16 cellular contexts compared by ENCODE assay signal in genomic region chr6:139860193-139860592, GRCh38.
DNase-seq lines count a peak whose midpoint lies in the region; ATAC-seq, FAIRE-seq and TF ChIP-seq lines count a peak whose summit lies in the region.
"Had no signal": no experiment of that assay in that cellular context is flagged by ENCODE, and none has a peak within 500 bp of the region (broad histone marks: within the 10 kb centered on the region; RNA-seq: fewer than 3 reads in every experiment).

No MANE protein-coding gene starts in this region.

- H3K4me1 ChIP-seq in astrocyte (ENCODE audit: insufficient read depth, low read length) (no peaks in the 10 kb centered on the region), neuronal stem cell (ENCODE audit: control insufficient read depth in 2 of 2, insufficient read depth in 1 of 2, low read depth in 1 of 2, low read length in 2 of 2) (peaks cover 0 to 15% of the 10 kb centered on the region in 2 donors)

- no peak overlapping the region for H2BK12ac ChIP-seq in neuronal stem cell (ENCODE audit: low read length)

- H3K9me3 Mint-ChIP-seq in astrocyte (ENCODE audit: unreplicated experiment), result peaks cover 2% of the 10 kb centered on the region
- H3K9me3 Mint-ChIP-seq in CD14-positive monocyte, result peaks cover 0 to 7% (median 2%) of the 10 kb centered on the region in 7 donors
- H3K9me3 Mint-ChIP-seq: GM23338 had no signal

- no peak overlapping the region for H4K8ac ChIP-seq in neuronal stem cell (ENCODE audit: low read depth, low read length)

- intact Hi-C loops in CD14-positive monocyte (cut with micrococcal nuclease), result no loop called here

- H2AK5ac ChIP-seq in neuronal stem cell (ENCODE audit: low read depth, low read length), result no peak overlapping the region

- no peak overlapping the region for H3K14ac ChIP-seq in neuronal stem cell (ENCODE audit: low read length)

- H3K36me3 ChIP-seq in astrocyte (ENCODE audit: insufficient read depth, low read length), result no peaks in the 10 kb centered on the region
- no peaks in the 10 kb centered on the region for H3K36me3 ChIP-seq in neuronal stem cell (replicated peaks in 1 of 2; ENCODE audit: control insufficient read depth in 2 of 2, insufficient read depth in 2 of 2, low read length in 2 of 2)

- H3K18ac ChIP-seq in neuronal stem cell (ENCODE audit: low read length), result no peak overlapping the region

- no peak overlapping the region for H3K4me2 ChIP-seq in astrocyte (ENCODE audit: low read length)
- no peak overlapping the region for H3K4me2 ChIP-seq in neuronal stem cell (ENCODE audit: insufficient read depth, low read length, poor library complexity, severe bottlenecking)
- H3K4me2 ChIP-seq: GM23338 had no signal

- H3K27me3 ChIP-seq in astrocyte (ENCODE audit: insufficient read depth, low read length) (no peaks in the 10 kb centered on the region), neuronal stem cell (ENCODE audit: control insufficient read depth in 3 of 3, insufficient read depth in 3 of 3, low read depth in 1 of 3, low read length in 3 of 3) (no peaks in the 10 kb centered on the region)

- H2BK15ac ChIP-seq in neuronal stem cell (ENCODE audit: low read length), result no peak overlapping the region

- H3K4me1 Mint-ChIP-seq in astrocyte (ENCODE audit: low read depth, unreplicated experiment) (peaks cover 12% of the 10 kb centered on the region), CD14-positive monocyte (peaks cover 2% of the 10 kb centered on the region), T-helper 17 cell (no peaks in the 10 kb centered on the region)
- H3K4me1 Mint-ChIP-seq: B cell; CD4-positive, alpha-beta memory T cell had no signal

- no peak for TF ChIP-seq CTCF in astrocyte (IDR thresholded peaks at IDR 0.05; ENCODE audit: insufficient read depth, low read depth, low read length)
- no peak for TF ChIP-seq CTCF in CD14-positive monocyte (IDR thresholded peaks at IDR 0.05)

- H3K4me3 Mint-ChIP-seq in astrocyte (ENCODE audit: unreplicated experiment) (no peak overlapping the region), CD14-positive monocyte (no peak overlapping the region), T-helper 17 cell (no peak overlapping the region)
- H3K4me3 Mint-ChIP-seq: B cell; CD4-positive, alpha-beta memory T cell; GM23338 had no signal

- FAIRE-seq in G401.6 (lab: Jason Lieb, UNC) (peak; percentile 74), astrocyte (lab: Jason Lieb, UNC) (peak; percentile 5)
- FAIRE-seq: A204.1, GM12878 had no signal

- no peaks in the 10 kb centered on the region for H4K20me1 ChIP-seq in astrocyte (ENCODE audit: insufficient read depth, low read length)

- WGBS in neuronal stem cell (ENCODE audit: extremely low coverage in 2 of 2, insufficient read length in 2 of 2, insufficient replicate concordance in 1 of 2), 2 donors, result no CpG with 5 or more reads among the region's 4 CpGs

- H4K91ac ChIP-seq in neuronal stem cell (ENCODE audit: low read depth, low read length, poor library complexity), result no peak overlapping the region

- no peak overlapping the region for H2BK120ac ChIP-seq in neuronal stem cell (ENCODE audit: low read depth, low read length)

- no peaks in the 10 kb centered on the region for H3K79me2 ChIP-seq in astrocyte (ENCODE audit: insufficient read depth, low read length)

- no peak overlapping the region for H3K9ac ChIP-seq in astrocyte (ENCODE audit: low read length)
- no peak overlapping the region for H3K9ac ChIP-seq in neuronal stem cell (ENCODE audit: low read depth, low read length, poor library complexity)

- H3K4ac ChIP-seq in neuronal stem cell (ENCODE audit: low read length), result no peak overlapping the region

- H3K4me3 ChIP-seq in astrocyte (ENCODE audit: insufficient read depth, low read depth, low read length) (no peak overlapping the region), neuronal stem cell (ENCODE audit: low read length in 2 of 2) (no peak overlapping the region)
- H3K4me3 ChIP-seq: GM12878, GM23338 had no signal

- no peak overlapping the region for H3K23ac ChIP-seq in neuronal stem cell (ENCODE audit: low read depth, low read length, poor library complexity)

- H2BK5ac ChIP-seq in neuronal stem cell (ENCODE audit: low read length), result no peak overlapping the region

- ATAC-seq in T-helper 17 cell, result no peak
- ATAC-seq: GM12878, GM23338 had no signal

- H2AFZ ChIP-seq in astrocyte (ENCODE audit: low read depth, low read length) (no peak overlapping the region), neuronal stem cell (ENCODE audit: low read length) (peak overlapping the region; percentile 60)
- H2AFZ ChIP-seq: GM23338 had no signal

- H3K27ac ChIP-seq in astrocyte (ENCODE audit: low read depth, low read length), result no peak overlapping the region
- H3K27ac ChIP-seq in neuronal stem cell (replicated peaks; ENCODE audit: low read length), result no peak overlapping the region
- H3K27ac ChIP-seq: HL-60 had no signal

- H3K9me3 ChIP-seq in astrocyte (ENCODE audit: insufficient read depth, low read depth, low read length), result no peaks in the 10 kb centered on the region
- peaks cover 0 to under 1% of the 10 kb centered on the region in 2 donors for H3K9me3 ChIP-seq in neuronal stem cell (replicated peaks in 1 of 2; ENCODE audit: control insufficient read depth in 2 of 2, insufficient read depth in 1 of 2, low read depth in 1 of 2, low read length in 2 of 2)
- H3K9me3 ChIP-seq in T-helper 17 cell (ENCODE audit: control insufficient read depth, low read length, poor library complexity, severe bottlenecking), result no peaks in the 10 kb centered on the region

- no peaks in the 10 kb centered on the region for H3K36me3 Mint-ChIP-seq in astrocyte (ENCODE audit: low read depth, unreplicated experiment)
- no peaks in the 10 kb centered on the region for H3K36me3 Mint-ChIP-seq in CD14-positive monocyte
- H3K36me3 Mint-ChIP-seq in T-helper 17 cell (ENCODE audit: low read depth), result peaks cover 3% of the 10 kb centered on the region
- H3K36me3 Mint-ChIP-seq: CD4-positive, alpha-beta memory T cell had no signal

- H3K27me3 Mint-ChIP-seq in astrocyte (ENCODE audit: low read depth, unreplicated experiment) (no peaks in the 10 kb centered on the region), CD14-positive monocyte (ENCODE audit: low read depth in 3 of 3) (peaks cover 0 to 2% (median 0%) of the 10 kb centered on the region in 3 donors), T-helper 17 cell (peaks cover 10% of the 10 kb centered on the region)
- H3K27me3 Mint-ChIP-seq: B cell had no signal

- H3K27ac Mint-ChIP-seq in astrocyte (ENCODE audit: unreplicated experiment), result no peak overlapping the region
- no peak overlapping the region for H3K27ac Mint-ChIP-seq in CD14-positive monocyte
- no peak overlapping the region for H3K27ac Mint-ChIP-seq in T-helper 17 cell
- H3K27ac Mint-ChIP-seq: B cell; CD4-positive, alpha-beta memory T cell; GM23338 had no signal

- H3K79me1 ChIP-seq in neuronal stem cell (ENCODE audit: low read depth, low read length), result no peaks in the 10 kb centered on the region

- DNase-seq in astrocyte (ENCODE audit: low read depth) (no peak), neuronal stem cell (ENCODE audit: low spot score) (no peak), CD14-positive monocyte (ENCODE audit: low spot score) (no peak), T-helper 17 cell (no peak), retina (no peak), NOMO-1 treated with dmso at 0.1 percent for 144 hours (lab: John Stamatoyannopoulos, UW; ENCODE audit: unreplicated experiment) (no peak)
- DNase-seq: C1 segment of cervical spinal cord; CD4-positive, alpha-beta memory T cell; DMS153; H7 had no signal
